1 cellular context compared by ENCODE assay signal in genomic region chr22:38313384-38313955, GRCh38.
TF ChIP-seq lines count a peak whose summit lies in the region.

No MANE protein-coding gene starts in this region.

TF ChIP-seq in GM12878, 131 proteins besides CTCF, POLR2A, EP300 and RAD21 (continued from another document):
- TF ChIP-seq EGR1 (IDR thresholded peaks at IDR 0.05; ENCODE audit: borderline replicate concordance in 1 of 2, low read depth in 2 of 2, low read length in 2 of 2) (0 out of 3 replicates have a peak, but pooled peaks of 1 of the 2 experiments have one; percentile 26), MTA2 (IDR thresholded peaks at IDR 0.05; ENCODE audit: low read depth) (peak; percentile 60; the same call in 1 of the 2 replicates), FOXK2 (IDR thresholded peaks at IDR 0.05) (no peak), JUNB (IDR thresholded peaks at IDR 0.05) (no peak), SMAD1 (IDR thresholded peaks at IDR 0.05; ENCODE audit: low read depth, partially characterized antibody) (no peak), IKZF2 (IDR thresholded peaks at IDR 0.05) (peak; percentile 62 to 65), NRF1 (conservative IDR thresholded peaks at IDR 0.05; ENCODE audit: low read depth, low read length) (no peak), CHD2 (IDR thresholded peaks at IDR 0.05; ENCODE audit: borderline replicate concordance, low read depth, low read length) (no peak), IKZF1 (conservative IDR thresholded peaks at IDR 0.05) (peak; percentile 57), PML (IDR thresholded peaks at IDR 0.05; ENCODE audit: low read length) (no peak), BHLHE40 (IDR thresholded peaks at IDR 0.05; ENCODE audit: borderline replicate concordance in 1 of 2, low read depth in 2 of 2, low read length in 1 of 2) (0 out of 4 replicates have a peak, but pooled peaks of 1 of the 2 experiments have one; percentile 14), EED (IDR thresholded peaks at IDR 0.05; ENCODE audit: low read depth) (peak; percentile 61; the same call in 1 of the 2 replicates), BRCA1 (IDR thresholded peaks at IDR 0.05; ENCODE audit: low read depth, low read length) (no peak), PKNOX1 (IDR thresholded peaks at IDR 0.05) (no peak), ZBED1 (IDR thresholded peaks at IDR 0.05; ENCODE audit: borderline replicate concordance) (no peak), ESRRA (IDR thresholded peaks at IDR 0.05; ENCODE audit: low read length) (no peak), SUPT20H (IDR thresholded peaks at IDR 0.05; ENCODE audit: borderline replicate concordance, control insufficient read depth, low read depth, low read length) (no peak), RELB (IDR thresholded peaks at IDR 0.05; ENCODE audit: low read depth) (0 out of 2 replicates have a peak, but pooled peaks have one; percentile 23), SMAD5 (IDR thresholded peaks at IDR 0.05; ENCODE audit: low read depth) (no peak), RCOR1 (conservative IDR thresholded peaks at IDR 0.05; ENCODE audit: low read depth, low read length) (no peak), NKRF (conservative IDR thresholded peaks at IDR 0.05) (no peak), SIX5 (IDR thresholded peaks at IDR 0.05; ENCODE audit: low read depth, low read length, severe bottlenecking) (no peak), HDGF (IDR thresholded peaks at IDR 0.05) (no peak), SREBF1 (IDR thresholded peaks at IDR 0.05; ENCODE audit: low read length) (no peak), CREB1 (IDR thresholded peaks at IDR 0.05; ENCODE audit: low read depth) (0 out of 2 replicates have a peak, but pooled peaks have one; percentile 57), BACH1 (IDR thresholded peaks at IDR 0.05; ENCODE audit: borderline replicate concordance) (no peak), PBX3 (IDR thresholded peaks at IDR 0.05; ENCODE audit: insufficient replicate concordance, low read depth, low read length) (no peak), FOS (IDR thresholded peaks at IDR 0.05; ENCODE audit: borderline replicate concordance, extremely low read depth, insufficient read length) (no peak), SMC3 (IDR thresholded peaks at IDR 0.05; ENCODE audit: borderline replicate concordance, low read length) (no peak), RUNX3 (IDR thresholded peaks at IDR 0.05; ENCODE audit: low read length) (peak; percentile 72), EZH2 (IDR thresholded peaks at IDR 0.05; ENCODE audit: borderline replicate concordance, control insufficient read depth, low read depth, low read length) (no peak), BCL3 (IDR thresholded peaks at IDR 0.05; ENCODE audit: borderline replicate concordance, insufficient read depth, low read depth, low read length, poor library complexity, severe bottlenecking) (no peak), NR2F1 (conservative IDR thresholded peaks at IDR 0.05) (peak; percentile 73), ZNF24 (IDR thresholded peaks at IDR 0.05) (no peak), ZNF207 (IDR thresholded peaks at IDR 0.05; ENCODE audit: borderline replicate concordance) (no peak), YBX1 (IDR thresholded peaks at IDR 0.05) (no peak)
- TF ChIP-seq, protein P1, sequence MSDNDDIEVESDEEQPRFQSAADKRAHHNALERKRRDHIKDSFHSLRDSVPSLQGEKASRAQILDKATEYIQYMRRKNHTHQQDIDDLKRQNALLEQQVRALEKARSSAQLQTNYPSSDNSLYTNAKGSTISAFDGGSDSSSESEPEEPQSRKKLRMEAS (IDR thresholded peaks at IDR 0.05; ENCODE audit: low read depth, low read length) = no peak
- TF ChIP-seq, protein P2, sequence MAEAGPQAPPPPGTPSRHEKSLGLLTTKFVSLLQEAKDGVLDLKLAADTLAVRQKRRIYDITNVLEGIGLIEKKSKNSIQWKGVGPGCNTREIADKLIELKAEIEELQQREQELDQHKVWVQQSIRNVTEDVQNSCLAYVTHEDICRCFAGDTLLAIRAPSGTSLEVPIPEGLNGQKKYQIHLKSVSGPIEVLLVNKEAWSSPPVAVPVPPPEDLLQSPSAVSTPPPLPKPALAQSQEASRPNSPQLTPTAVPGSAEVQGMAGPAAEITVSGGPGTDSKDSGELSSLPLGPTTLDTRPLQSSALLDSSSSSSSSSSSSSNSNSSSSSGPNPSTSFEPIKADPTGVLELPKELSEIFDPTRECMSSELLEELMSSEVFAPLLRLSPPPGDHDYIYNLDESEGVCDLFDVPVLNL (IDR thresholded peaks at IDR 0.05; ENCODE audit: low read depth, low read length) = no peak
- TF ChIP-seq, protein P3, sequence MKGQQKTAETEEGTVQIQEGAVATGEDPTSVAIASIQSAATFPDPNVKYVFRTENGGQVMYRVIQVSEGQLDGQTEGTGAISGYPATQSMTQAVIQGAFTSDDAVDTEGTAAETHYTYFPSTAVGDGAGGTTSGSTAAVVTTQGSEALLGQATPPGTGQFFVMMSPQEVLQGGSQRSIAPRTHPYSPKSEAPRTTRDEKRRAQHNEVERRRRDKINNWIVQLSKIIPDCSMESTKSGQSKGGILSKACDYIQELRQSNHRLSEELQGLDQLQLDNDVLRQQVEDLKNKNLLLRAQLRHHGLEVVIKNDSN (IDR thresholded peaks at IDR 0.05; ENCODE audit: borderline replicate concordance, extremely low read length, insufficient read depth, low read depth, low read length) = no peak
- TF ChIP-seq, protein P4, sequence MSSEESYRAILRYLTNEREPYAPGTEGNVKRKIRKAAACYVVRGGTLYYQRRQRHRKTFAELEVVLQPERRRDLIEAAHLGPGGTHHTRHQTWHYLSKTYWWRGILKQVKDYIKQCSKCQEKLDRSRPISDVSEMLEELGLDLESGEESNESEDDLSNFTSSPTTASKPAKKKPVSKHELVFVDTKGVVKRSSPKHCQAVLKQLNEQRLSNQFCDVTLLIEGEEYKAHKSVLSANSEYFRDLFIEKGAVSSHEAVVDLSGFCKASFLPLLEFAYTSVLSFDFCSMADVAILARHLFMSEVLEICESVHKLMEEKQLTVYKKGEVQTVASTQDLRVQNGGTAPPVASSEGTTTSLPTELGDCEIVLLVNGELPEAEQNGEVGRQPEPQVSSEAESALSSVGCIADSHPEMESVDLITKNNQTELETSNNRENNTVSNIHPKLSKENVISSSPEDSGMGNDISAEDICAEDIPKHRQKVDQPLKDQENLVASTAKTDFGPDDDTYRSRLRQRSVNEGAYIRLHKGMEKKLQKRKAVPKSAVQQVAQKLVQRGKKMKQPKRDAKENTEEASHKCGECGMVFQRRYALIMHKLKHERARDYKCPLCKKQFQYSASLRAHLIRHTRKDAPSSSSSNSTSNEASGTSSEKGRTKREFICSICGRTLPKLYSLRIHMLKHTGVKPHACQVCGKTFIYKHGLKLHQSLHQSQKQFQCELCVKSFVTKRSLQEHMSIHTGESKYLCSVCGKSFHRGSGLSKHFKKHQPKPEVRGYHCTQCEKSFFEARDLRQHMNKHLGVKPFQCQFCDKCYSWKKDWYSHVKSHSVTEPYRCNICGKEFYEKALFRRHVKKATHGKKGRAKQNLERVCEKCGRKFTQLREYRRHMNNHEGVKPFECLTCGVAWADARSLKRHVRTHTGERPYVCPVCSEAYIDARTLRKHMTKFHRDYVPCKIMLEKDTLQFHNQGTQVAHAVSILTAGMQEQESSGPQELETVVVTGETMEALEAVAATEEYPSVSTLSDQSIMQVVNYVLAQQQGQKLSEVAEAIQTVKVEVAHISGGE (CRISPR knock-in tag; IDR thresholded peaks at IDR 0.05) = no peak
- TF ChIP-seq, protein P5, sequence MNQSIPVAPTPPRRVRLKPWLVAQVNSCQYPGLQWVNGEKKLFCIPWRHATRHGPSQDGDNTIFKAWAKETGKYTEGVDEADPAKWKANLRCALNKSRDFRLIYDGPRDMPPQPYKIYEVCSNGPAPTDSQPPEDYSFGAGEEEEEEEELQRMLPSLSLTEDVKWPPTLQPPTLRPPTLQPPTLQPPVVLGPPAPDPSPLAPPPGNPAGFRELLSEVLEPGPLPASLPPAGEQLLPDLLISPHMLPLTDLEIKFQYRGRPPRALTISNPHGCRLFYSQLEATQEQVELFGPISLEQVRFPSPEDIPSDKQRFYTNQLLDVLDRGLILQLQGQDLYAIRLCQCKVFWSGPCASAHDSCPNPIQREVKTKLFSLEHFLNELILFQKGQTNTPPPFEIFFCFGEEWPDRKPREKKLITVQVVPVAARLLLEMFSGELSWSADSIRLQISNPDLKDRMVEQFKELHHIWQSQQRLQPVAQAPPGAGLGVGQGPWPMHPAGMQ (IDR thresholded peaks at IDR 0.05; ENCODE audit: borderline replicate concordance) = no peak
